Comparison of ENCODE assay signal across 8 cellular contexts in the genomic region with DNA sequence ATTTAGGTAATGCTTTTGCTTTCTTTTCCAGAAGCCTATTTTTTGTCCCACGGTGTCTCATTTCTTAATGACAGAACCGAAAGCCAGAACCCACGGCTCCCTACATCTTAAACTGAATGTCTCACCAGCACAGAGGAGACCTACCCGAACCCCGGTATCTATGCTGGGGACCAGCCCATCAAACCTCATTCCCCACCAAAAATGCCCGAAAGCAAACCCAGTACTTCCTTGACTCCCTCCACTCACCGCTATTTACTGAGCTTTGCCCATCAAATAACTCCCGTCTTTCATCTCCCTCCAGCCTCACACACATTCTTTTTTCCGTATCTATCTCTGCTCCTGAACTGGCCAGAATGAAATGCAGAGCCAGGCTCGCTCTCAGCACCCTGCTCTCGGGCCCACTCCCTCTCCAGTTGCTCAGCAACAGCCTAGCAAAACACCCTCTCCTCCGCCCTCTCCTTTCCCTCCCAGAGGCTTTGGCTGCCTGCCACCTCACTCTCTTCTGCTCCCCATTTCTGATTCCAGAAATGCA. TPM values are rescaled to one million over a fixed set of nuclear protein-coding genes. Genes with fewer than 3 reads are reported as not detected.
DNase-seq lines count a peak whose midpoint lies in the region; ATAC-seq and TF ChIP-seq lines count a peak whose summit lies in the region.

No MANE protein-coding gene starts in this region.

- H3K9me3 ChIP-seq in CD4-positive, alpha-beta memory T cell (ENCODE audit: control insufficient read depth in 1 of 2, low read length in 2 of 2): no peaks in the 10 kb centered on the region
- H3K9me3 ChIP-seq in IMR-90 (ENCODE audit: control insufficient read depth, insufficient read depth, low read length) (no peaks in the 10 kb centered on the region), SJCRH30 (replicated peaks) (no peaks in the 10 kb centered on the region), ectodermal cell (ENCODE audit: control insufficient read depth, low read length) (no peaks in the 10 kb centered on the region), stomach smooth muscle (ENCODE audit: control insufficient read depth in 2 of 2, low read length in 2 of 2) (no peaks in the 10 kb centered on the region)

- peak overlapping the region; percentile 21 for H3K4ac ChIP-seq in IMR-90 (ENCODE audit: low read depth, low read length)

- no peak overlapping the region for H3K27ac ChIP-seq in CD4-positive, alpha-beta memory T cell (ENCODE audit: low read depth, low read length)
- H3K27ac ChIP-seq in IMR-90 (ENCODE audit: insufficient read depth, low read length) (peak overlapping the region; percentile 83), SJCRH30 (peak overlapping the region; percentile 78), ectodermal cell (ENCODE audit: insufficient read depth, low read depth, low read length, poor library complexity, severe bottlenecking) (peak overlapping the region; percentile 65), stomach smooth muscle (ENCODE audit: low read length) (peak overlapping the region; percentile 88)

- H3K4me2 ChIP-seq in IMR-90 (ENCODE audit: low read depth, low read length): peak overlapping the region; percentile 82

- no peak for TF ChIP-seq CTCF in IMR-90 (conservative IDR thresholded peaks at IDR 0.05; ENCODE audit: low read depth, low read length)
- no peak for TF ChIP-seq CTCF in lower leg skin (IDR thresholded peaks at IDR 0.05)

- peak overlapping the region; percentile 79 for H3K23ac ChIP-seq in IMR-90 (ENCODE audit: low read depth, low read length)

- peaks cover 29% of the 10 kb centered on the region for H3K4me1 ChIP-seq in CD4-positive, alpha-beta memory T cell (ENCODE audit: insufficient read depth, low read length)
- H3K4me1 ChIP-seq in IMR-90 (ENCODE audit: control insufficient read depth, insufficient read depth, low read length) (peaks cover 11% of the 10 kb centered on the region), SJCRH30 (peaks cover 29% of the 10 kb centered on the region), ectodermal cell (ENCODE audit: control insufficient read depth, insufficient read depth, low read length) (peaks cover 32% of the 10 kb centered on the region), stomach smooth muscle (ENCODE audit: control insufficient read depth, insufficient read depth, low read length) (peaks cover 53% of the 10 kb centered on the region)

- peak overlapping the region; percentile 16 for H3K18ac ChIP-seq in IMR-90 (ENCODE audit: low read depth, low read length)

- peak overlapping the region; percentile 2 for H3K14ac ChIP-seq in IMR-90 (replicated peaks; ENCODE audit: low read depth, low read length)

- H3K56ac ChIP-seq in IMR-90 (ENCODE audit: extremely low read depth, insufficient read depth, low read length): peak overlapping the region; percentile 73

- H3K36me3 ChIP-seq in CD4-positive, alpha-beta memory T cell (ENCODE audit: insufficient read depth, low read length): no peaks in the 10 kb centered on the region
- H3K36me3 ChIP-seq in IMR-90 (ENCODE audit: control insufficient read depth, insufficient read depth, low read length) (peaks cover 67% of the 10 kb centered on the region), SJCRH30 (no peaks in the 10 kb centered on the region), ectodermal cell (ENCODE audit: control insufficient read depth, insufficient read depth, low read length) (peaks cover 18% of the 10 kb centered on the region), stomach smooth muscle (ENCODE audit: control insufficient read depth in 2 of 2, insufficient read depth in 2 of 2, low read length in 2 of 2) (peaks cover 24 to 29% of the 10 kb centered on the region in 2 donors)

- in situ Hi-C loops in IMR-90 (cut with MboI; ENCODE audit: low sequenced_read_pairs): loop anchor here (10.0 kb wide), 3 partner anchors 364 to 594 kb away; no protein-coding TSS in a partner anchor

- peak overlapping the region in 4 of 7 donors; percentile 31 to 80 (median 50) for H3K27ac Mint-ChIP-seq in CD4-positive, alpha-beta memory T cell

- peak; percentile 0; the same call in 1 of the 2 replicates for ATAC-seq in IMR-90 (ENCODE audit: low read depth)
- no peak for ATAC-seq in GM21723 (IDR thresholded peaks at IDR 0.05; ENCODE audit: unreplicated experiment)
- ATAC-seq in HG02678 (IDR thresholded peaks at IDR 0.05; ENCODE audit: unreplicated experiment): no peak

- H2BK5ac ChIP-seq in IMR-90 (ENCODE audit: low read depth, low read length, poor library complexity, severe bottlenecking): peak overlapping the region; percentile 59

- POLR2A ChIA-PET in CD4-positive, alpha-beta memory T cell (lab: Charles Lee; ENCODE audit: partially characterized antibody): no interaction called here
- POLR2A ChIA-PET in IMR-90 (lab: Charles Lee; ENCODE audit: unreplicated experiment): interaction anchor here (0.6 kb wide), 14 partner anchors 9 to 1871 kb away, joined by 3 to 19 read pairs (median 8); no protein-coding TSS in a partner anchor

- peak overlapping the region; percentile 69 for H2AFZ ChIP-seq in IMR-90 (replicated peaks; ENCODE audit: low read length, poor library complexity)

- H2AK9ac ChIP-seq in IMR-90 (replicated peaks; ENCODE audit: low read depth, low read length, poor library complexity): no peak overlapping the region

- H4K5ac ChIP-seq in IMR-90 (ENCODE audit: low read depth, low read length): no peak overlapping the region

- H3K27me3 ChIP-seq in CD4-positive, alpha-beta memory T cell (ENCODE audit: insufficient read depth, low read length): peaks cover 10% of the 10 kb centered on the region
- H3K27me3 ChIP-seq in IMR-90 (ENCODE audit: control insufficient read depth, insufficient read depth, low read length) (no peaks in the 10 kb centered on the region), SJCRH30 (no peaks in the 10 kb centered on the region), ectodermal cell (ENCODE audit: control insufficient read depth, insufficient read depth, low read length, poor library complexity, severe bottlenecking) (no peaks in the 10 kb centered on the region), stomach smooth muscle (ENCODE audit: control insufficient read depth in 1 of 2, insufficient read depth in 2 of 2, low read length in 2 of 2) (no peaks in the 10 kb centered on the region)

- H3K4me3 Mint-ChIP-seq in CD4-positive, alpha-beta memory T cell: peak overlapping the region in 7 of 8 donors; percentile 36 to 89 (median 70)

- H3K9me3 Mint-ChIP-seq in CD4-positive, alpha-beta memory T cell: peaks cover 0 to 2% (median 0%) of the 10 kb centered on the region in 8 donors

- peaks cover 24% of the 10 kb centered on the region for H3K9me1 ChIP-seq in IMR-90 (ENCODE audit: insufficient read depth, low read length)

- CTCF ChIA-PET in CD4-positive, alpha-beta memory T cell (lab: Charles Lee; ENCODE audit: partially characterized antibody): no interaction called here
- CTCF ChIA-PET in IMR-90 (lab: Yijun Ruan, JAX): no interaction called here

- peak overlapping the region; percentile 4 to 17; a peak in 2 of 4 replicates for H4K8ac ChIP-seq in IMR-90 (ENCODE audit: low read depth in 2 of 2, low read length in 2 of 2)

- no peak overlapping the region for H2BK15ac ChIP-seq in IMR-90 (ENCODE audit: low read depth, low read length)

- H4K20me1 ChIP-seq in IMR-90 (ENCODE audit: insufficient read depth, low read length): peaks cover 88% of the 10 kb centered on the region

- H3K27me3 Mint-ChIP-seq in CD4-positive, alpha-beta memory T cell: peaks cover 46 to 50% of the 10 kb centered on the region in 2 donors

- H4K91ac ChIP-seq in IMR-90 (ENCODE audit: insufficient read depth, low read depth, low read length): peak overlapping the region; percentile 37; the same call in 1 of the 2 replicates

- peaks cover 2 to 78% of the 10 kb centered on the region in 2 experiments; a peak in 3 of 4 replicates for H3K79me1 ChIP-seq in IMR-90 (ENCODE audit: low read depth in 1 of 2, low read length in 2 of 2)

- 4% methylated on average over 8 of the region's 12 CpGs; no CpG with 5 or more reads in 1 of the 2 experiments for WGBS in IMR-90 (ENCODE audit: extremely low coverage in 2 of 2, insufficient read length in 1 of 2), 2 experiments
- 11 to 14% methylated on average over 12 of the region's 12 CpGs for WGBS in ectodermal cell, 2 experiments
- WGBS in lower leg skin, 2 donors: 0 to 1% methylated on average over 12 of the region's 12 CpGs

- TF ChIP-seq POLR2A in IMR-90 (IDR thresholded peaks at IDR 0.05; ENCODE audit: low read depth, low read length) (peak; percentile 51; the same call in 1 of the 2 replicates), lower leg skin (IDR thresholded peaks at IDR 0.05) (no peak)

- BruUV-seq in IMR-90 (replicated peaks; lab: Mats Ljungman, UMichigan): TSS peak; percentile 79

- no peak for TF ChIP-seq RAD21 in IMR-90 (IDR thresholded peaks at IDR 0.05; ENCODE audit: low read length)

- no peaks in the 10 kb centered on the region for H3K36me3 Mint-ChIP-seq in CD4-positive, alpha-beta memory T cell

- no peak overlapping the region for H2AK5ac ChIP-seq in IMR-90 (ENCODE audit: low read depth, low read length)

- H2BK120ac ChIP-seq in IMR-90 (ENCODE audit: low read depth, low read length): peak overlapping the region; percentile 7; the same call in 1 of the 2 replicates

- peaks cover 16 to 35% (median 24%) of the 10 kb centered on the region in 4 donors for H3K4me1 Mint-ChIP-seq in CD4-positive, alpha-beta memory T cell

- H2BK20ac ChIP-seq in IMR-90 (ENCODE audit: low read depth, low read length): no peak overlapping the region

- peak overlapping the region; percentile 90 for H3K9ac ChIP-seq in IMR-90 (ENCODE audit: low read depth, low read length)
- H3K9ac ChIP-seq in stomach smooth muscle (ENCODE audit: low read length in 2 of 2): peak overlapping the region; percentile 74 to 84

- dilution Hi-C loops in IMR-90 (cut with HindIII; ENCODE audit: low sequenced_read_pairs, unreplicated experiment): loop anchor here (25.0 kb wide), 2 partner anchors 471 to 821 kb away; no protein-coding TSS in a partner anchor

- no peak overlapping the region for H3K4me3 ChIP-seq in CD4-positive, alpha-beta memory T cell (ENCODE audit: low read length in 2 of 2)
- H3K4me3 ChIP-seq in IMR-90 (ENCODE audit: insufficient read depth, low read depth, low read length): peak overlapping the region; percentile 69
- peak overlapping the region; percentile 60 for H3K4me3 ChIP-seq in SJCRH30
- H3K4me3 ChIP-seq in ectodermal cell (ENCODE audit: insufficient read depth, low read depth, low read length): peak overlapping the region; percentile 94
- no peak overlapping the region for H3K4me3 ChIP-seq in lower leg skin (ENCODE audit: low read depth, poor library complexity, severe bottlenecking)
- H3K4me3 ChIP-seq in stomach smooth muscle (ENCODE audit: low read length in 2 of 2): peak overlapping the region; percentile 60 to 86

- intact Hi-C loops in CD4-positive, alpha-beta memory T cell (cut with micrococcal nuclease): no loop called here
- intact Hi-C loops in IMR-90 (cut with micrococcal nuclease): loop anchor here (10.0 kb wide), 2 partner anchors 674 to 934 kb away; no protein-coding TSS in a partner anchor
- intact Hi-C loops in lower leg skin (cut with DNase I; ENCODE audit: low total_unique reads): loop anchor here (10.0 kb wide), 1 partner anchor 1024 kb away; no protein-coding TSS in a partner anchor

- DNase-seq in CD4-positive, alpha-beta memory T cell: peak in 3 of 5 donors; percentile 12 to 47 (median 19)
- DNase-seq in IMR-90 (peak; percentile 76), SJCRH30 (peak; percentile 83 to 88), lower leg skin (ENCODE audit: low spot score in 2 of 2) (peak; percentile 75 to 96)

RNA-seq across cellular contexts. Expression of gene IGFBP5, which starts 4.1 kb away (rescaled TPM):
- total RNA-seq in CD4-positive, alpha-beta memory T cell: under 1 TPM in 1 of 2 experiments, not detected in 1; 0.23 TPM
- not detected for polyA plus RNA-seq in CD4-positive, alpha-beta memory T cell
- total RNA-seq in IMR-90 (2012; rRNA removed) (392 and 433 TPM in 2 replicates), lower leg skin (100 to 1,000 TPM in 3 of 4 donors, 10 to 100 TPM in 1; 27.7 to 460 (median 134) TPM)
- polyA plus RNA-seq in IMR-90 (2012; rRNA removed): 1,339 and 1,767 TPM in 2 replicates
- 847 and 1,056 TPM in 2 replicates for polyA plus RNA-seq in IMR-90 (2012; cell fraction: cytosol; rRNA removed)
- 732 and 841 TPM in 2 replicates for polyA plus RNA-seq in IMR-90 (2012; cell fraction: nucleus; rRNA removed; ENCODE audit: low replicate concordance)
- total RNA-seq in SJCRH30 (2014; rRNA removed; shearing (Covaris generic)): 16.8 and 20.5 TPM in 2 replicates
- polyA plus RNA-seq in ectodermal cell (2013, experiment 1 of 4): 351 TPM
- 469 TPM for polyA plus RNA-seq in ectodermal cell (2013, experiment 2 of 4)
- polyA plus RNA-seq in ectodermal cell (2013, experiment 3 of 4): 223 TPM
- 273 TPM for polyA plus RNA-seq in ectodermal cell (2013, experiment 4 of 4)

RNA-seq across cellular contexts. Expression of gene IGFBP2, which starts 58.1 kb away (rescaled TPM):
- not detected for total RNA-seq in CD4-positive, alpha-beta memory T cell
- polyA plus RNA-seq in CD4-positive, alpha-beta memory T cell: not detected
- total RNA-seq in IMR-90 (2012; rRNA removed) (33.5 and 36.7 TPM in 2 replicates), lower leg skin (10 to 100 TPM in 3 of 4 donors, 1 to 10 TPM in 1; 8.7 to 69.5 (median 28.2) TPM)
- 236 and 257 TPM in 2 replicates for polyA plus RNA-seq in IMR-90 (2012; rRNA removed)
- 205 and 355 TPM in 2 replicates for polyA plus RNA-seq in IMR-90 (2012; cell fraction: cytosol; rRNA removed)
- polyA plus RNA-seq in IMR-90 (2012; cell fraction: nucleus; rRNA removed; ENCODE audit: low replicate concordance): 73.3 and 119 TPM in 2 replicates
- 175 and 188 TPM in 2 replicates for total RNA-seq in SJCRH30 (2014; rRNA removed; shearing (Covaris generic))
- polyA plus RNA-seq in ectodermal cell (2013, experiment 1 of 4): 981 TPM
- polyA plus RNA-seq in ectodermal cell (2013, experiment 2 of 4): 842 TPM
- polyA plus RNA-seq in ectodermal cell (2013, experiment 3 of 4): 728 TPM
- polyA plus RNA-seq in ectodermal cell (2013, experiment 4 of 4): 791 TPM

Comparison
In these comparisons a context has a peak if more than half of its experiments do, and no peak if none do; other contexts are left out.
1. DNase-seq: peak in every context shown above with its lines; median percentile 86 in SJCRH30; 86 in lower leg skin; 76 in IMR-90; 19 in CD4-positive, alpha-beta memory T cell.
2. H3K4me3 ChIP-seq: peak in IMR-90 (single experiment), SJCRH30 (single experiment), ectodermal cell (single experiment) and stomach smooth muscle (2 of 2); none in CD4-positive, alpha-beta memory T cell (0 of 2) and lower leg skin (single experiment).
3. RNA of gene IGFBP5, which starts 4.1 kb away (total RNA-seq): 392 to 433 TPM in IMR-90, 27.7 to 460 TPM in lower leg skin and 16.8 to 20.5 TPM in SJCRH30; 0.23 TPM in CD4-positive, alpha-beta memory T cell; every median in the first group is over 10 times any median in the second.
4. RNA of gene IGFBP2, which starts 58.1 kb away (total RNA-seq): 175 to 188 TPM in SJCRH30, 8.7 to 69.5 TPM in lower leg skin and 33.5 to 36.7 TPM in IMR-90; not detected in CD4-positive, alpha-beta memory T cell; every median in the first group is over 4 times any median in the second.